Comparison of ENCODE assay signal across 8 cellular contexts in the genomic region with DNA sequence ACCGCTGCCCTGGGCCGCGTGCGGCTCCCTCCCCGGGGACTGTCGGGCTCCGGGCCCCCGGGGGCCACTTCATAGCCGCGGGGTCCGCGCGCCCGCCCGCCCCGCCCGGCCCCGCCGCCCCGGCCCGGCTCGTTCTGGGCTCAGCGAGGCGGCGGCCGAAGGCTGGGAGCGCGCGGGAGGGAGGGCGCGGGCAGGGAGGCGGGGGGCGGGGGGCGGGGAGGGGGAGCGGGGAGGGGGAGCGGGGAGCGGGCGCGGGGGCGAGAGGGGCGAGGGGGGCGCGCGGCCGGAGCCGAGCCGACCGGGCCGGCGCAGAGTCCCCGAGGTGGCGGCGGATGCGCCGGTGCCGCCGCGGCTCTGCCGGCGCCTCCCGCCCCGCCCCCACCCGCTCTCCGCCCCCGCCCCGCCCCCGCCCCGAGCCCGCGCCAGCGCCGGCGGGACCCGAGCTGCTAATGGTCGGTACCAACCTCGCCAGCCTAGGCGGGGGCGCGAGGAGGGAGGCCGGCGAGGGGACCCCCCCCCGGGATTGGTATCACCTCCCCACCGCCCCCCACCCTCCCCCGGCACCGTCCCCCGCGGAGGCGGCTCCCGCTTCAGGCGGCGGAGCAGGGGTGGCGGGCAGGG. TPM values are rescaled to one million over a fixed set of nuclear protein-coding genes. Genes with fewer than 3 reads are reported as not detected.
DNase-seq lines count a peak whose midpoint lies in the region; ATAC-seq and TF ChIP-seq lines count a peak whose summit lies in the region.

A gene with protein sequence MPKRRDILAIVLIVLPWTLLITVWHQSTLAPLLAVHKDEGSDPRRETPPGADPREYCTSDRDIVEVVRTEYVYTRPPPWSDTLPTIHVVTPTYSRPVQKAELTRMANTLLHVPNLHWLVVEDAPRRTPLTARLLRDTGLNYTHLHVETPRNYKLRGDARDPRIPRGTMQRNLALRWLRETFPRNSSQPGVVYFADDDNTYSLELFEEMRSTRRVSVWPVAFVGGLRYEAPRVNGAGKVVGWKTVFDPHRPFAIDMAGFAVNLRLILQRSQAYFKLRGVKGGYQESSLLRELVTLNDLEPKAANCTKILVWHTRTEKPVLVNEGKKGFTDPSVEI (minus strand): TSS at position 356 of the 621 bp plus-strand sequence. CDS start 24,583 bp downstream, outside the sequence.

- H3K4me2 ChIP-seq in PC-3 (ENCODE audit: low read length), result no peak within 1 kb of the TSS

- H3K4me1 ChIP-seq in right atrium auricular region (peaks cover 0 to 13% of the 10 kb centered on the region in 2 donors), skeletal muscle tissue (ENCODE audit: control insufficient read depth in 3 of 3, insufficient read depth in 3 of 3, low read length in 3 of 3) (peaks cover 0 to 6% (median 6%) of the 10 kb centered on the region in 3 donors), PC-3 (ENCODE audit: insufficient read depth, low read length) (no peaks in the 10 kb centered on the region)

- no peaks in the 10 kb centered on the region for H3F3A ChIP-seq in PC-3 (ENCODE audit: low read length, unreplicated experiment)

- H3K9me2 ChIP-seq in PC-3 (replicated peaks; ENCODE audit: low read length), result no peaks in the 10 kb centered on the region

- H3K27me3 ChIP-seq in right atrium auricular region, result peaks cover 10 to 24% of the 10 kb centered on the region in 2 donors
- peaks cover 68 to 82% (median 71%) of the 10 kb centered on the region in 3 donors for H3K27me3 ChIP-seq in skeletal muscle tissue (ENCODE audit: control insufficient read depth in 3 of 3, insufficient read depth in 3 of 3, low read length in 3 of 3)
- peaks cover 77% of the 10 kb centered on the region for H3K27me3 ChIP-seq in PC-3 (ENCODE audit: low read length)

- DNase-seq in NCI-H146 (lab: John Stamatoyannopoulos, UW) (peak; percentile 30), NCI-H146 treated with DMSO at 0.1 percent for 48 hours (lab: John Stamatoyannopoulos, UW; ENCODE audit: unreplicated experiment) (no peak), T-helper 17 cell (no peak), right atrium auricular region (ENCODE audit: low spot score) (no peak), PC-3 (no peak), SHP77 (lab: John Stamatoyannopoulos, UW) (no peak)

- H3K4me3 ChIP-seq in right atrium auricular region, result peak within 1 kb of the TSS; percentile 31 to 48
- H3K4me3 ChIP-seq in skeletal muscle tissue (ENCODE audit: low read length in 3 of 3), result peak within 1 kb of the TSS in 2 of 3 donors; percentile 20 to 54
- no peak within 1 kb of the TSS for H3K4me3 ChIP-seq in PC-3 (ENCODE audit: low read length)

- H3K9me3 ChIP-seq in T-helper 17 cell (ENCODE audit: control insufficient read depth, low read length, poor library complexity, severe bottlenecking), result no peaks in the 10 kb centered on the region
- no peaks in the 10 kb centered on the region for H3K9me3 ChIP-seq in right atrium auricular region
- no peaks in the 10 kb centered on the region for H3K9me3 ChIP-seq in skeletal muscle tissue (ENCODE audit: control insufficient read depth in 3 of 3, low read length in 3 of 3)
- H3K9me3 ChIP-seq in PC-3 (ENCODE audit: low read length), result no peaks in the 10 kb centered on the region

- no peak within 1 kb of the TSS for H3K27ac Mint-ChIP-seq in T-helper 17 cell

- H3K27ac ChIP-seq in right atrium auricular region, result no peak within 1 kb of the TSS
- H3K27ac ChIP-seq in skeletal muscle tissue (ENCODE audit: low read depth, low read length), result no peak within 1 kb of the TSS
- H3K27ac ChIP-seq in PC-3 (ENCODE audit: low read length), result no peak within 1 kb of the TSS

- no peaks in the 10 kb centered on the region for H3K79me2 ChIP-seq in PC-3 (ENCODE audit: low read length)

- H3K36me3 Mint-ChIP-seq in T-helper 17 cell (ENCODE audit: low read depth), result peaks cover 5% of the 10 kb centered on the region

- H3K4me3 Mint-ChIP-seq in T-helper 17 cell, result peak within 1 kb of the TSS; percentile 90

- no peaks in the 10 kb centered on the region for H3K36me3 ChIP-seq in right atrium auricular region
- H3K36me3 ChIP-seq in skeletal muscle tissue (ENCODE audit: control insufficient read depth in 3 of 3, insufficient read depth in 3 of 3, low read length in 3 of 3), result no peaks in the 10 kb centered on the region
- no peaks in the 10 kb centered on the region for H3K36me3 ChIP-seq in PC-3 (ENCODE audit: low read depth, low read length)

- intact Hi-C loops in PC-3 (cut with micrococcal nuclease), result no loop called here

- CTCF ChIA-PET in PC-3 (lab: Charles Lee), result no interaction called here

- no peaks in the 10 kb centered on the region for H4K20me1 ChIP-seq in PC-3 (ENCODE audit: low read length)

- no peak within 1 kb of the TSS for H2AFZ ChIP-seq in PC-3 (ENCODE audit: low read length)

- H3K9ac ChIP-seq in skeletal muscle tissue (ENCODE audit: low read depth in 1 of 3, low read length in 3 of 3) (no peak within 1 kb of the TSS), PC-3 (ENCODE audit: low read length) (no peak within 1 kb of the TSS)

- POLR2A ChIA-PET in PC-3 (lab: Charles Lee; ENCODE audit: unreplicated experiment), result no interaction called here

- no TSS peak for BruUV-seq in PC-3 (replicated peaks; lab: Mats Ljungman, UMichigan)

- TF ChIP-seq CTCF in right atrium auricular region (IDR thresholded peaks at IDR 0.05), result no peak
- TF ChIP-seq CTCF in PC-3 (conservative IDR thresholded peaks at IDR 0.05; ENCODE audit: low read depth, low read length), result no peak

- H3K4me1 Mint-ChIP-seq in T-helper 17 cell, result peaks cover 25% of the 10 kb centered on the region

- peak; percentile 44 for ATAC-seq in T-helper 17 cell
- ATAC-seq in PC-3, result no peak
- ATAC-seq in HG03432 (IDR thresholded peaks at IDR 0.05; ENCODE audit: unreplicated experiment), result no peak

- peaks cover 68% of the 10 kb centered on the region for H3K27me3 Mint-ChIP-seq in T-helper 17 cell

RNA-seq across cellular contexts. Expression of the gene that starts here (rescaled TPM):
- total RNA-seq in T-helper 17 cell, result under 1 TPM; 0.17 to 0.18 TPM
- total RNA-seq in right atrium auricular region, result under 1 TPM in 1 of 2 donors, not detected in 1; 0.16 TPM
- total RNA-seq in skeletal muscle tissue, result under 0.01 TPM
- not detected in 2 replicates for total RNA-seq in PC-3 (2014; rRNA removed)

Comparison
In these comparisons a context has a peak if more than half of its experiments do, and no peak if none do; other contexts are left out.
1. Peak in ATAC-seq in T-helper 17 cell; RNA of the gene not detected or under 1 TPM.